Comparison of ENCODE assay signal across 8 cellular contexts in genomic region chr22:21867528-21868266, GRCh38. TPM values are rescaled to one million over a fixed set of nuclear protein-coding genes. Genes with fewer than 3 reads are reported as not detected.
DNase-seq lines count a peak whose midpoint lies in the region; ATAC-seq and TF ChIP-seq lines count a peak whose summit lies in the region.

Gene MAPK1, minus strand, starts transcription at chr22:21867645. Its CDS starts 205 bp downstream, at chr22:21867440.

- peaks cover 15% of the 10 kb centered on the region for H3K4me1 ChIP-seq in ACC112 (ENCODE audit: control insufficient read depth, insufficient read depth, low read length, unreplicated experiment)

- POLR2A ChIA-PET in WTC11 (lab: Charles Lee): no interaction called here

- H2AFZ ChIP-seq in ACC112 (ENCODE audit: low read length, unreplicated experiment): peak within 1 kb of the TSS; percentile 94

- ATAC-seq in GM18858 (IDR thresholded peaks at IDR 0.05; ENCODE audit: unreplicated experiment) (peak; percentile 77), HG03095 (IDR thresholded peaks at IDR 0.05; ENCODE audit: unreplicated experiment) (peak; percentile 77), WTC11 (peak; percentile 95)

- H3K27ac ChIP-seq in ACC112 (ENCODE audit: low read depth, low read length): peak within 1 kb of the TSS; percentile 44; the same call in 1 of the 2 replicates

- no peaks in the 10 kb centered on the region; the same call in 1 of the 2 replicates for H3K27me3 Mint-ChIP-seq in WTC11 (ENCODE audit: low read depth)

- DNase-seq in NCI-H2196 (lab: John Stamatoyannopoulos, UW; ENCODE audit: unreplicated experiment): peak; percentile 68
- DNase-seq in WTC11 (ENCODE audit: low spot score): peak; percentile 94
- peak; percentile 85 to 93 for DNase-seq in cardiac fibroblast (ENCODE audit: low read depth in 2 of 2)
- peak; percentile 94 for DNase-seq in inferior parietal cortex (ENCODE audit: extremely low spot score)
- DNase-seq in stimulated activated CD4-positive, alpha-beta T cell treated with anti-CD3 and anti-CD28 coated beads, Interleukin-12 subunit alpha, Interleukin-12 subunit beta, amount 100 ng/mL, for 24 hours (ENCODE audit: low read depth in 2 of 2): peak; percentile 87 to 92

- H3K4me3 ChIP-seq in ACC112 (ENCODE audit: low read depth, low read length): peak within 1 kb of the TSS; percentile 79
- H3K4me3 ChIP-seq in cardiac fibroblast (replicated peaks in 1 of 2; ENCODE audit: low read depth in 2 of 2, low read length in 2 of 2): peak within 1 kb of the TSS; percentile 82 to 90

- no peaks in the 10 kb centered on the region for H3K27me3 ChIP-seq in ACC112 (ENCODE audit: insufficient read depth, low read length)

- peaks cover 44% of the 10 kb centered on the region for H3K4me1 Mint-ChIP-seq in WTC11

- TF ChIP-seq CTCF in WTC11 (IDR thresholded peaks at IDR 0.05) (no peak; the same call in 1 of the 2 replicates), cardiac fibroblast (IDR thresholded peaks at IDR 0.05; ENCODE audit: low read depth, low read length) (no peak)

- H3K27ac Mint-ChIP-seq in WTC11: peak within 1 kb of the TSS; percentile 88

- CTCF ChIA-PET in WTC11 (lab: Charles Lee): interaction anchor here (0.6 to 2.1 kb wide), 7 partner anchors 8 to 132 kb away, joined by 3 to 8 read pairs (median 3); no protein-coding TSS in a partner anchor

- H3K79me2 ChIP-seq in ACC112 (ENCODE audit: control insufficient read depth, insufficient read depth, low read length, unreplicated experiment): peaks cover 51% of the 10 kb centered on the region

- H3K4me3 Mint-ChIP-seq in WTC11: peak within 1 kb of the TSS; percentile 96

- no peaks in the 10 kb centered on the region for H3K9me3 Mint-ChIP-seq in WTC11

- H3K36me3 ChIP-seq in ACC112 (ENCODE audit: insufficient read depth, low read length): no peaks in the 10 kb centered on the region

- H3K36me3 Mint-ChIP-seq in WTC11: no peaks in the 10 kb centered on the region

TF ChIP-seq in WTC11, 78 proteins besides CTCF, POLR2A, EP300 and RAD21 (continues in another document):
- TF ChIP-seq GRHL2 (CRISPR knock-in tag; IDR thresholded peaks at IDR 0.05; ENCODE audit: insufficient replicate concordance, severe bottlenecking): no peak
- TF ChIP-seq, protein P1, sequence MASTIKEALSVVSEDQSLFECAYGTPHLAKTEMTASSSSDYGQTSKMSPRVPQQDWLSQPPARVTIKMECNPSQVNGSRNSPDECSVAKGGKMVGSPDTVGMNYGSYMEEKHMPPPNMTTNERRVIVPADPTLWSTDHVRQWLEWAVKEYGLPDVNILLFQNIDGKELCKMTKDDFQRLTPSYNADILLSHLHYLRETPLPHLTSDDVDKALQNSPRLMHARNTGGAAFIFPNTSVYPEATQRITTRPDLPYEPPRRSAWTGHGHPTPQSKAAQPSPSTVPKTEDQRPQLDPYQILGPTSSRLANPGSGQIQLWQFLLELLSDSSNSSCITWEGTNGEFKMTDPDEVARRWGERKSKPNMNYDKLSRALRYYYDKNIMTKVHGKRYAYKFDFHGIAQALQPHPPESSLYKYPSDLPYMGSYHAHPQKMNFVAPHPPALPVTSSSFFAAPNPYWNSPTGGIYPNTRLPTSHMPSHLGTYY (CRISPR knock-in tag; IDR thresholded peaks at IDR 0.05): no peak
- no peak; the same call in 1 of the 2 replicates for TF ChIP-seq IRF2 (CRISPR knock-in tag; IDR thresholded peaks at IDR 0.05; ENCODE audit: borderline replicate concordance, low read depth)
- TF ChIP-seq, protein P2, sequence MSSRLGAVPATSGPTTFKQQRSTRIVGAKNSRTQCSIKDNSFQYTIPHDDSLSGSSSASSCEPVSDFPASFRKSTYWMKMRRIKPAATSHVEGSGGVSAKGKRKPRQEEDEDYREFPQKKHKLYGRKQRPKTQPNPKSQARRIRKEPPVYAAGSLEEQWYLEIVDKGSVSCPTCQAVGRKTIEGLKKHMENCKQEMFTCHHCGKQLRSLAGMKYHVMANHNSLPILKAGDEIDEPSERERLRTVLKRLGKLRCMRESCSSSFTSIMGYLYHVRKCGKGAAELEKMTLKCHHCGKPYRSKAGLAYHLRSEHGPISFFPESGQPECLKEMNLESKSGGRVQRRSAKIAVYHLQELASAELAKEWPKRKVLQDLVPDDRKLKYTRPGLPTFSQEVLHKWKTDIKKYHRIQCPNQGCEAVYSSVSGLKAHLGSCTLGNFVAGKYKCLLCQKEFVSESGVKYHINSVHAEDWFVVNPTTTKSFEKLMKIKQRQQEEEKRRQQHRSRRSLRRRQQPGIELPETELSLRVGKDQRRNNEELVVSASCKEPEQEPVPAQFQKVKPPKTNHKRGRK (CRISPR knock-in tag; IDR thresholded peaks at IDR 0.05; ENCODE audit: borderline replicate concordance): no peak
- no peak for TF ChIP-seq ZNF423 (CRISPR knock-in tag; IDR thresholded peaks at IDR 0.05)
- peak; percentile 82; the same call in 1 of the 2 replicates for TF ChIP-seq FOXP1 (CRISPR knock-in tag; IDR thresholded peaks at IDR 0.05; ENCODE audit: borderline replicate concordance)
- TF ChIP-seq RORB (CRISPR knock-in tag; IDR thresholded peaks at IDR 0.05): no peak
- TF ChIP-seq, protein P3, sequence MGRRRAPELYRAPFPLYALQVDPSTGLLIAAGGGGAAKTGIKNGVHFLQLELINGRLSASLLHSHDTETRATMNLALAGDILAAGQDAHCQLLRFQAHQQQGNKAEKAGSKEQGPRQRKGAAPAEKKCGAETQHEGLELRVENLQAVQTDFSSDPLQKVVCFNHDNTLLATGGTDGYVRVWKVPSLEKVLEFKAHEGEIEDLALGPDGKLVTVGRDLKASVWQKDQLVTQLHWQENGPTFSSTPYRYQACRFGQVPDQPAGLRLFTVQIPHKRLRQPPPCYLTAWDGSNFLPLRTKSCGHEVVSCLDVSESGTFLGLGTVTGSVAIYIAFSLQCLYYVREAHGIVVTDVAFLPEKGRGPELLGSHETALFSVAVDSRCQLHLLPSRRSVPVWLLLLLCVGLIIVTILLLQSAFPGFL (CRISPR knock-in tag; IDR thresholded peaks at IDR 0.05; ENCODE audit: borderline replicate concordance): no peak
- no peak; the same call in 1 of the 2 replicates for TF ChIP-seq ZNF219 (CRISPR knock-in tag; IDR thresholded peaks at IDR 0.05; ENCODE audit: borderline replicate concordance)
- TF ChIP-seq, protein P4, sequence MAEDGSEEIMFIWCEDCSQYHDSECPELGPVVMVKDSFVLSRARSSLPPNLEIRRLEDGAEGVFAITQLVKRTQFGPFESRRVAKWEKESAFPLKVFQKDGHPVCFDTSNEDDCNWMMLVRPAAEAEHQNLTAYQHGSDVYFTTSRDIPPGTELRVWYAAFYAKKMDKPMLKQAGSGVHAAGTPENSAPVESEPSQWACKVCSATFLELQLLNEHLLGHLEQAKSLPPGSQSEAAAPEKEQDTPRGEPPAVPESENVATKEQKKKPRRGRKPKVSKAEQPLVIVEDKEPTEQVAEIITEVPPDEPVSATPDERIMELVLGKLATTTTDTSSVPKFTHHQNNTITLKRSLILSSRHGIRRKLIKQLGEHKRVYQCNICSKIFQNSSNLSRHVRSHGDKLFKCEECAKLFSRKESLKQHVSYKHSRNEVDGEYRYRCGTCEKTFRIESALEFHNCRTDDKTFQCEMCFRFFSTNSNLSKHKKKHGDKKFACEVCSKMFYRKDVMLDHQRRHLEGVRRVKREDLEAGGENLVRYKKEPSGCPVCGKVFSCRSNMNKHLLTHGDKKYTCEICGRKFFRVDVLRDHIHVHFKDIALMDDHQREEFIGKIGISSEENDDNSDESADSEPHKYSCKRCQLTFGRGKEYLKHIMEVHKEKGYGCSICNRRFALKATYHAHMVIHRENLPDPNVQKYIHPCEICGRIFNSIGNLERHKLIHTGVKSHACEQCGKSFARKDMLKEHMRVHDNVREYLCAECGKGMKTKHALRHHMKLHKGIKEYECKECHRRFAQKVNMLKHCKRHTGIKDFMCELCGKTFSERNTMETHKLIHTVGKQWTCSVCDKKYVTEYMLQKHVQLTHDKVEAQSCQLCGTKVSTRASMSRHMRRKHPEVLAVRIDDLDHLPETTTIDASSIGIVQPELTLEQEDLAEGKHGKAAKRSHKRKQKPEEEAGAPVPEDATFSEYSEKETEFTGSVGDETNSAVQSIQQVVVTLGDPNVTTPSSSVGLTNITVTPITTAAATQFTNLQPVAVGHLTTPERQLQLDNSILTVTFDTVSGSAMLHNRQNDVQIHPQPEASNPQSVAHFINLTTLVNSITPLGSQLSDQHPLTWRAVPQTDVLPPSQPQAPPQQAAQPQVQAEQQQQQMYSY (CRISPR knock-in tag; IDR thresholded peaks at IDR 0.05): no peak
- TF ChIP-seq IRF1 (CRISPR knock-in tag; IDR thresholded peaks at IDR 0.05): no peak
- TF ChIP-seq ETV6 (CRISPR knock-in tag; IDR thresholded peaks at IDR 0.05): peak; percentile 46; the same call in 1 of the 2 replicates
- TF ChIP-seq GABPB1 (CRISPR knock-in tag; IDR thresholded peaks at IDR 0.05): peak; percentile 64; the same call in 1 of the 2 replicates
- TF ChIP-seq NR3C1 (CRISPR knock-in tag; conservative IDR thresholded peaks at IDR 0.05; ENCODE audit: low read depth): no peak
- no peak for TF ChIP-seq ZNF416 (CRISPR knock-in tag; IDR thresholded peaks at IDR 0.05)
- TF ChIP-seq, protein P5, sequence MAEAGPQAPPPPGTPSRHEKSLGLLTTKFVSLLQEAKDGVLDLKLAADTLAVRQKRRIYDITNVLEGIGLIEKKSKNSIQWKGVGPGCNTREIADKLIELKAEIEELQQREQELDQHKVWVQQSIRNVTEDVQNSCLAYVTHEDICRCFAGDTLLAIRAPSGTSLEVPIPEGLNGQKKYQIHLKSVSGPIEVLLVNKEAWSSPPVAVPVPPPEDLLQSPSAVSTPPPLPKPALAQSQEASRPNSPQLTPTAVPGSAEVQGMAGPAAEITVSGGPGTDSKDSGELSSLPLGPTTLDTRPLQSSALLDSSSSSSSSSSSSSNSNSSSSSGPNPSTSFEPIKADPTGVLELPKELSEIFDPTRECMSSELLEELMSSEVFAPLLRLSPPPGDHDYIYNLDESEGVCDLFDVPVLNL (CRISPR knock-in tag; IDR thresholded peaks at IDR 0.05; ENCODE audit: borderline replicate concordance, low read depth): no peak
- TF ChIP-seq ELF4 (CRISPR knock-in tag; IDR thresholded peaks at IDR 0.05; ENCODE audit: low read depth): no peak
- TF ChIP-seq, protein P6, sequence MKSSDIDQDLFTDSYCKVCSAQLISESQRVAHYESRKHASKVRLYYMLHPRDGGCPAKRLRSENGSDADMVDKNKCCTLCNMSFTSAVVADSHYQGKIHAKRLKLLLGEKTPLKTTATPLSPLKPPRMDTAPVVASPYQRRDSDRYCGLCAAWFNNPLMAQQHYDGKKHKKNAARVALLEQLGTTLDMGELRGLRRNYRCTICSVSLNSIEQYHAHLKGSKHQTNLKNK (CRISPR knock-in tag; IDR thresholded peaks at IDR 0.05): no peak
- TF ChIP-seq SP1 (CRISPR knock-in tag; conservative IDR thresholded peaks at IDR 0.05): peak; percentile 90

RNA-seq across cellular contexts. Expression of gene MAPK1, which starts in this region (rescaled TPM):
- total RNA-seq in WTC11 (2021): 87.4 to 95.9 TPM (median 91.9 TPM) in 3 replicates

Comparison
In these comparisons a context has a peak if more than half of its experiments do, and no peak if none do; other contexts are left out.
1. Peak in every context shown above with its lines: DNase-seq, ATAC-seq, H3K4me3 ChIP-seq and H3K27ac ChIP-seq.